8 cellular contexts compared by ENCODE assay signal in the genomic region with DNA sequence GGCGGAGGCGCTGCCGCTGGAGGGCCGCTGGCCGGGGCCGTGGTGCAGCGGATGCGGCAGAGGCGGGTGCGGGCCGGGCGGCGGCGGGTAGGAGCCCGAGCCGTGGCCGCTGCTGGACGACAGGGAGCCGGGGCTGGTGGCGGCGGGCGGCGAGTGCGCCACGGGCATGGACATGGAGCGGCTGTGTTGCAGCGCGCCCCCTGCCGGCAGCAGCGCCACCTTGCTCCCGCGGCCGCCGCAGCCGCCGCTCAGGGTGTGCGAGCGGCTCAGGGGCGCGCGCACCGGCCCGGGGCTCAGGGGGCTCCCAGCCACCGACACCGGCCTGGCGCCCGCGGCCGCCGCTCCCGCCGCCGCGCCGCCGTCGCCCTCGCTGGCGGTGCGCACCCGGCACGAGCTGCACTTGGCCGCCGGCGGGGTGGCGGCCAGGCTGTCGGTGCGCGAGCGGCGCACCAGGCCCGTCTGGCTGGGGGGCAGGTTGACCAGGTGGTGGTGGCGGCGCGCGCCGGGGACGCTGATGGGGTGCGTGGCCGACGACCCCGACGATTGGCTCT. TPM values are rescaled to one million over a fixed set of nuclear protein-coding genes. Genes with fewer than 3 reads are reported as not detected.
DNase-seq lines count a peak whose midpoint lies in the region; ATAC-seq and TF ChIP-seq lines count a peak whose summit lies in the region.

No MANE protein-coding gene starts in this region.

- H3K4me3 ChIP-seq in AG04449 (ENCODE audit: low read depth, low read length) (peak overlapping the region; percentile 64), neural progenitor cell (peak overlapping the region; percentile 95), tibial artery (peak overlapping the region; percentile 73 to 88)

- peaks cover 14% of the 10 kb centered on the region for H3K36me3 Mint-ChIP-seq in neural progenitor cell

- peaks cover 49% of the 10 kb centered on the region for H4K20me1 ChIP-seq in neural progenitor cell (ENCODE audit: low read depth)

- peaks cover 2% of the 10 kb centered on the region for H3K27me3 Mint-ChIP-seq in neural progenitor cell (ENCODE audit: insufficient read depth, low read depth)

- intact Hi-C loops in tibial artery (cut with DNase I; ENCODE audit: low total_unique reads) = loop anchor here (2.0 to 10.0 kb wide), 5 partner anchors 240 to 822 kb away; no protein-coding TSS in a partner anchor

- POLR2A ChIA-PET in AG04449 (lab: Yijun Ruan, JAX) (interaction anchor here (0.5 to 1.0 kb wide), 2 partner anchors 628 to 1675 kb away, joined by 3 to 5 read pairs; no protein-coding TSS in a partner anchor), RWPE1 (lab: Yijun Ruan, JAX; ENCODE audit: low non-redundant PET) (interaction anchor here (0.9 kb wide), 1 partner anchor 41 kb away, joined by 3 read pairs; no protein-coding TSS in a partner anchor)

- no peaks in the 10 kb centered on the region for H3K36me3 ChIP-seq in neural progenitor cell
- H3K36me3 ChIP-seq in tibial artery = peaks cover 36 to 44% (median 41%) of the 10 kb centered on the region in 3 donors

- H3K4me3 Mint-ChIP-seq in neural progenitor cell = peak overlapping the region; percentile 84

- H3K9me3 Mint-ChIP-seq in neural progenitor cell = no peaks in the 10 kb centered on the region

- peaks cover 27% of the 10 kb centered on the region for H3K27me3 ChIP-seq in neural progenitor cell
- H3K27me3 ChIP-seq in tibial artery = no peaks in the 10 kb centered on the region

- TF ChIP-seq CTCF in AG04449 (IDR thresholded peaks at IDR 0.05; ENCODE audit: insufficient read depth, low read length, missing control alignments) (peak; percentile 74), RWPE1 (conservative IDR thresholded peaks at IDR 0.05; ENCODE audit: low read depth) (peak; percentile 83), neural progenitor cell (IDR thresholded peaks at IDR 0.05) (peak; percentile 59), tibial artery (IDR thresholded peaks at IDR 0.05) (peak; percentile 49 to 94)

- CTCF ChIA-PET in AG04449 (lab: Yijun Ruan, JAX) = interaction anchor here (0.7 to 2.9 kb wide), 30 partner anchors 8 to 869 kb away, joined by 3 to 18 read pairs (median 4); no protein-coding TSS in a partner anchor
- CTCF ChIA-PET in RWPE1 (lab: Yijun Ruan, JAX) = interaction anchor here (0.6 to 1.2 kb wide), 10 partner anchors 47 to 825 kb away, joined by 3 to 4 read pairs (median 3); no protein-coding TSS in a partner anchor

- no peak overlapping the region for H3K9ac ChIP-seq in neural progenitor cell

- peaks cover 24% of the 10 kb centered on the region for H3K4me1 ChIP-seq in neural progenitor cell
- H3K4me1 ChIP-seq in tibial artery = peaks cover 0 to 59% (median 47%) of the 10 kb centered on the region in 4 donors

- no peak for DNase-seq in AG04449 (ENCODE audit: low read depth, low spot score)
- peak; percentile 70 for DNase-seq in HCEC 1CT
- no peak for DNase-seq in RWPE1 (ENCODE audit: low spot score)
- DNase-seq in activated naive CD4-positive, alpha-beta T cell treated with anti-CD3 and anti-CD28 coated beads, Interleukin-2, amount 50 U/mL, for 16 hours = peak; percentile 76
- DNase-seq in germinal center (ENCODE audit: low spot score) = peak; percentile 65
- peak; percentile 93 for DNase-seq in neural progenitor cell (ENCODE audit: low spot score)
- peak; percentile 60 to 84 for DNase-seq in tibial artery

- no peaks in the 10 kb centered on the region for H3K9me3 ChIP-seq in neural progenitor cell (ENCODE audit: low read depth)
- H3K9me3 ChIP-seq in tibial artery = no peaks in the 10 kb centered on the region

- peaks cover 46% of the 10 kb centered on the region for H3K79me2 ChIP-seq in neural progenitor cell (ENCODE audit: low read depth)

- no peak overlapping the region for H2AFZ ChIP-seq in neural progenitor cell (replicated peaks)

- no peak overlapping the region for H3K27ac Mint-ChIP-seq in neural progenitor cell

- ATAC-seq in HG03025 (IDR thresholded peaks at IDR 0.05; ENCODE audit: low FRiP score, unreplicated experiment) = no peak

- peak overlapping the region; percentile 84 for H3K4me2 ChIP-seq in neural progenitor cell

- peak overlapping the region; percentile 95 for H3K27ac ChIP-seq in RWPE1
- H3K27ac ChIP-seq in neural progenitor cell = no peak overlapping the region
- H3K27ac ChIP-seq in tibial artery = peak overlapping the region; percentile 76 to 93

- H3K4me1 Mint-ChIP-seq in neural progenitor cell = peaks cover 20% of the 10 kb centered on the region

- H3F3A ChIP-seq in neural progenitor cell (ENCODE audit: low read depth) = peaks cover 23% of the 10 kb centered on the region

RNA-seq across cellular contexts. Expression of a gene that starts 1.7 kb away (rescaled TPM):
- total RNA-seq in neural progenitor cell (ENCODE audit: low replicate concordance) = 4.2 and 7.2 TPM in 2 replicates

Comparison
In these comparisons a context has a peak if more than half of its experiments do, and no peak if none do; other contexts are left out.
1. DNase-seq: peak in HCEC 1CT (single experiment), activated naive CD4-positive, alpha-beta T cell treated with anti-CD3 and anti-CD28 coated beads, Interleukin-2, amount 50 U/mL, for 16 hours (single experiment), germinal center (single experiment), neural progenitor cell (single experiment) and tibial artery (2 of 2); none in AG04449 (single experiment) and RWPE1 (single experiment).
2. Peak in every context shown above with its lines, with median percentiles within 50 percentile points of each other: H3K4me3 ChIP-seq and CTCF ChIP-seq.